ENCODE assay signal across 16 cellular contexts in the genomic region with DNA sequence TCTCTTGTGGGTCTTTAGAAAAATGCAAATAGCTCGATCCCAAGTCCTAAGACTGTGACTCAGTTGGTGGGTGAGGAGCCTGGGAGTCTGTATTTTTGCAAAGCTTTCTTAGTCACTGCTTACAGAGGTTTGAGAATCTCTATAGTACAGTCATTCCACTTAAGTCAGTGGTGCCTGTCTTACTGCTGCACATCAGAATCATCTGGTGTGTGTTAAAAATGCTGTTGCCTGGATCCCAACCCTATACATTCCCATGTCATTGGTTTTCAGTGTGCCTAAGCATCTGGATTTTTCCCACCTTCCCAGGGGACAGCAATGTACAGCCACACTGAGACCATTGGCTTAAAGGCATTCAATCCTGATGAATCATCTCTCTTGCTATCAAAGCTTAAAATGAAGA.
"Had no signal": no experiment of that assay in that cellular context is flagged by ENCODE, and none has a peak within 500 bp of the region (broad histone marks: within the 10 kb centered on the region; RNA-seq: fewer than 3 reads in every experiment).

No MANE protein-coding gene starts in this region.

- H3K4me3 Mint-ChIP-seq: activated CD8-positive, alpha-beta T cell treated with anti-CD3 and anti-CD28 coated beads, Interleukin-2, amount 10 ng/mL, durations not matched to agents 7 days and 5 days; activated naive CD8-positive, alpha-beta T cell treated with anti-CD3 and anti-CD28 coated beads, Interleukin-2, amount 10 ng/mL, durations not matched to agents 7 days and 5 days; activated T-cell treated with anti-CD3 and anti-CD28 coated beads, Interleukin-2, amount 50 U/mL, for 72 hours; nephron; stimulated activated naive CD8-positive, alpha-beta T cell treated with anti-CD3 and anti-CD28 coated beads, Interleukin-15, Interleukin-2, amounts not matched to agents 100 ng/mL and 50 ng/mL, for 24 hours; T-helper 17 cell; WTC11 had no signal

- DNase-seq: activated CD4-positive, alpha-beta T cell treated with anti-CD3 and anti-CD28 coated beads for 48 hours; activated CD8-positive, alpha-beta memory T cell treated with anti-CD3 and anti-CD28 coated beads, Interleukin-2, amount 50 U/mL, for 4 hours; activated CD8-positive, alpha-beta T cell treated with anti-CD3 and anti-CD28 coated beads, Interleukin-2, amount 10 ng/mL, durations not matched to agents 7 days and 5 days; activated gamma-delta T cell treated with Interleukin-2 at 50 U/mL for 16 hours; activated naive CD8-positive, alpha-beta T cell treated with anti-CD3 and anti-CD28 coated beads, Interleukin-2, amount 10 ng/mL, durations not matched to agents 7 days and 5 days; activated T-cell treated with anti-CD3 and anti-CD28 coated beads, Interleukin-2, amount 50 U/mL, for 72 hours; foreskin keratinocyte; glutamatergic neuron; T-helper 17 cell; testis; upper lobe of left lung had no signal

- FAIRE-seq: endometrium had no signal

- H3K4me1 Mint-ChIP-seq: activated naive CD8-positive, alpha-beta T cell treated with anti-CD3 and anti-CD28 coated beads, Interleukin-2, amount 10 ng/mL, durations not matched to agents 7 days and 5 days; nephron; T-helper 17 cell; WTC11 had no signal

- H3K27ac ChIP-seq: foreskin keratinocyte, testis, upper lobe of left lung had no signal

- H3K27me3 ChIP-seq: foreskin keratinocyte, testis, upper lobe of left lung had no signal

- H3K9me3 ChIP-seq: testis, upper lobe of left lung had no signal

- H3K27ac Mint-ChIP-seq: activated CD8-positive, alpha-beta T cell treated with anti-CD3 and anti-CD28 coated beads, Interleukin-2, amount 10 ng/mL, durations not matched to agents 7 days and 5 days; activated naive CD8-positive, alpha-beta T cell treated with anti-CD3 and anti-CD28 coated beads, Interleukin-2, amount 10 ng/mL, durations not matched to agents 7 days and 5 days; activated T-cell treated with anti-CD3 and anti-CD28 coated beads, Interleukin-2, amount 50 U/mL, for 72 hours; nephron; stimulated activated naive CD8-positive, alpha-beta T cell treated with anti-CD3 and anti-CD28 coated beads, Interleukin-15, Interleukin-2, amounts not matched to agents 100 ng/mL and 50 ng/mL, for 24 hours; T-helper 17 cell; WTC11 had no signal

- H3K4me3 ChIP-seq: testis, upper lobe of left lung had no signal

- ATAC-seq: activated CD8-positive, alpha-beta T cell treated with anti-CD3 and anti-CD28 coated beads, Interleukin-2, amount 10 ng/mL, durations not matched to agents 7 days and 5 days; esophagus mucosa; foreskin keratinocyte; T-helper 17 cell; WTC11 had no signal

- H3K9me3 Mint-ChIP-seq: activated naive CD8-positive, alpha-beta T cell treated with anti-CD3 and anti-CD28 coated beads, Interleukin-2, amount 10 ng/mL, durations not matched to agents 7 days and 5 days; activated T-cell treated with anti-CD3 and anti-CD28 coated beads, Interleukin-2, amount 50 U/mL, for 72 hours; nephron; stimulated activated naive CD8-positive, alpha-beta T cell treated with anti-CD3 and anti-CD28 coated beads, Interleukin-15, Interleukin-2, amounts not matched to agents 100 ng/mL and 50 ng/mL, for 24 hours; WTC11 had no signal

- H3K36me3 Mint-ChIP-seq: activated naive CD8-positive, alpha-beta T cell treated with anti-CD3 and anti-CD28 coated beads, Interleukin-2, amount 10 ng/mL, durations not matched to agents 7 days and 5 days; WTC11 had no signal

- H3K36me3 ChIP-seq: upper lobe of left lung had no signal

- H3K4me1 ChIP-seq: foreskin keratinocyte, testis, upper lobe of left lung had no signal
